Comparison of ENCODE assay signal across 19 cellular contexts in the genomic region with DNA sequence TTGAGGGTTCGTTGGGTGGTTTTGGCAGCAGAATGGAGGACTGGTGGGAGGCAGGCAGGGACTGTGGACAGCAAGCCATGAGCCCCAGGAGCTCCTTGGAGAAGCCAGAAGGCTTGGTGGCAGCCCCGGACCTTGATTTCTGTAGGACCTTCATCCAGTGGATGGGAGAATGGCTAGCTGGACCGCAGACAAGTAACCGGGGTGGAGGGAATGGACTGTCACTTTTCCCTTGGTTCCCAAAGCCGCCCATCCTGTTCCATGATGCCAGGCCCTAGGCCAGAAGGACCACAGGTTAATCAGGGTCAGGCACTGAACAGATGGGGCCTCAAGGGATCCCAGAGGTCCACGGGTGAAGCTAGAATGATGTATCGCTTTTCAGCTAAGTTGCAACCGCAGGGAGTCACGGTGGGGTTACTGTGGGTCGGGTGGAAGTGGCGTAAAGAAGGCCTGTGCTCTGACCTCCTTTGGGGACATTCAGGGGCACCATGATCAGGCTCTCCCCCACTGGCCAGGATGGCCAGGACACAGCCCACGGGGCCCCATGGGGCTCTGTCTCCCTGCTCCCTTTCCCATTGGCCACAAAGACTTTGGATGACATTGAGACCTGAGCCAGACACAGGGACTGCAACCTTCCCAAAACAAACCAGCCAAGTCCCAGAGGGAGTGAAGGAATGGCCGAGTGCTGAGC.
DNase-seq lines count a peak whose midpoint lies in the region; ATAC-seq and TF ChIP-seq lines count a peak whose summit lies in the region.
"Had no signal": no experiment of that assay in that cellular context is flagged by ENCODE, and none has a peak within 500 bp of the region (broad histone marks: within the 10 kb centered on the region; RNA-seq: fewer than 3 reads in every experiment).

No MANE protein-coding gene starts in this region.

- no peaks in the 10 kb centered on the region for H3K36me3 ChIP-seq in psoas muscle (ENCODE audit: insufficient read depth in 1 of 2, low read depth in 1 of 2)
- no peaks in the 10 kb centered on the region for H3K36me3 ChIP-seq in prostate gland
- H3K36me3 ChIP-seq: MG63 had no signal

- H3K9me3 ChIP-seq in psoas muscle, result no peaks in the 10 kb centered on the region
- H3K9me3 ChIP-seq in prostate gland, result no peaks in the 10 kb centered on the region
- H3K9me3 ChIP-seq: MG63 had no signal

- H3K27me3 ChIP-seq in psoas muscle (ENCODE audit: insufficient read depth in 3 of 3, low read length in 2 of 3) (no peaks in the 10 kb centered on the region), prostate gland (replicated peaks; ENCODE audit: insufficient read depth) (no peaks in the 10 kb centered on the region)
- H3K27me3 ChIP-seq: MG63 had no signal

- no peaks in the 10 kb centered on the region for H3K36me3 Mint-ChIP-seq in activated naive CD4-positive, alpha-beta T cell treated with anti-CD3 and anti-CD28 coated beads, Interleukin-2, amount 10 ng/mL, durations not matched to agents 7 days and 5 days

- H3K27ac ChIP-seq in psoas muscle (peak overlapping the region; percentile 69), prostate gland (no peak overlapping the region)
- H3K27ac ChIP-seq: 22Rv1, GM23248 had no signal

- no peak for TF ChIP-seq POLR2A in prostate gland (IDR thresholded peaks at IDR 0.05)

- H3K4me1 ChIP-seq in psoas muscle (peaks cover 46% of the 10 kb centered on the region), prostate gland (replicated peaks) (no peaks in the 10 kb centered on the region)

- intact Hi-C loops in left cardiac atrium (cut with DNase I) (loop anchor here in 1 of 2 donors (5.0 kb wide), 1 partner anchor 183 kb away; no protein-coding TSS in a partner anchor), psoas muscle (cut with DNase I) (loop anchor here in 1 of 2 donors (5.0 kb wide), 1 partner anchor 47 kb away; no protein-coding TSS in a partner anchor), prostate gland (cut with DNase I) (no loop called here)

- WGBS in psoas muscle, 3 donors, result 46 to 73% (median 58%) methylated on average over 13 of the region's 13 CpGs
- 88% methylated on average over 13 of the region's 13 CpGs for WGBS in prostate gland

- H3K9me3 Mint-ChIP-seq in activated naive CD4-positive, alpha-beta T cell treated with anti-CD3 and anti-CD28 coated beads, Interleukin-2, amount 10 ng/mL, durations not matched to agents 7 days and 5 days, result no peaks in the 10 kb centered on the region
- H3K9me3 Mint-ChIP-seq: activated naive CD4-positive, alpha-beta T cell treated with anti-CD3 and anti-CD28 coated beads for 36 hours; central memory CD8-positive, alpha-beta T cell; T-helper 1 cell treated with Interleukin-12 subunit alpha and Interleukin-12 subunit beta and Interleukin-4 antibody, amounts not matched to agents 30 μg/mL and 1 μg/mL, for 36 hours had no signal

- no peak overlapping the region for H3K27ac Mint-ChIP-seq in activated naive CD4-positive, alpha-beta T cell treated with anti-CD3 and anti-CD28 coated beads, Interleukin-2, amount 10 ng/mL, durations not matched to agents 7 days and 5 days
- H3K27ac Mint-ChIP-seq: activated naive CD4-positive, alpha-beta T cell treated with anti-CD3 and anti-CD28 coated beads for 36 hours; T-helper 1 cell treated with Interleukin-12 subunit alpha and Interleukin-12 subunit beta and Interleukin-4 antibody, amounts not matched to agents 30 μg/mL and 1 μg/mL, for 36 hours had no signal

- DNase-seq in DMS 273 (lab: John Stamatoyannopoulos, UW; ENCODE audit: unreplicated experiment), result peak; percentile 45
- DNase-seq in DMS 273 treated with DMSO at 0.1 percent for 48 hours (lab: John Stamatoyannopoulos, UW), result no peak
- peak; percentile 32 for DNase-seq in left cardiac atrium
- DNase-seq in psoas muscle, result peak in 1 of 2 donors; percentile 82
- DNase-seq in NCI-H69 (lab: John Stamatoyannopoulos, UW), result no peak
- no peak for DNase-seq in activated naive CD4-positive, alpha-beta T cell treated with anti-CD3 and anti-CD28 coated beads, Interleukin-2, amount 10 ng/mL, durations not matched to agents 7 days and 5 days
- DNase-seq in prostate gland (ENCODE audit: low spot score), result no peak
- DNase-seq in kidney tubule cell (ENCODE audit: low spot score), result no peak
- DNase-seq: activated CD4-positive, CD25-positive, alpha-beta regulatory T cell treated with anti-CD3 and anti-CD28 coated beads, Interleukin-2, amount 50 U/mL, for 72 hours; activated CD8-positive, alpha-beta memory T cell treated with anti-CD3 and anti-CD28 coated beads, Interleukin-2, amount 50 U/mL, for 4 hours; activated naive CD4-positive, alpha-beta T cell treated with anti-CD3 and anti-CD28 coated beads for 36 hours; GM23248; MG63; NCI-H2081 treated with DMSO at 0.1 percent for 48 hours; NCI-H82; stimulated activated CD4-positive, alpha-beta T cell treated with anti-CD3 and anti-CD28 coated beads, Interleukin-4, amount 100 ng/mL, for 1 hour had no signal

- H3K4me3 Mint-ChIP-seq in activated naive CD4-positive, alpha-beta T cell treated with anti-CD3 and anti-CD28 coated beads, Interleukin-2, amount 10 ng/mL, durations not matched to agents 7 days and 5 days, result no peak overlapping the region
- H3K4me3 Mint-ChIP-seq: activated naive CD4-positive, alpha-beta T cell treated with anti-CD3 and anti-CD28 coated beads for 36 hours; central memory CD8-positive, alpha-beta T cell; T-helper 1 cell treated with Interleukin-12 subunit alpha and Interleukin-12 subunit beta and Interleukin-4 antibody, amounts not matched to agents 30 μg/mL and 1 μg/mL, for 36 hours had no signal

- CTCF ChIA-PET in activated naive CD4-positive, alpha-beta T cell treated with anti-CD3 and anti-CD28 coated beads, Interleukin-2, amount 10 ng/mL, durations not matched to agents 7 days and 5 days (lab: Charles Lee), result no interaction called here

- no peak overlapping the region for H3K4me3 ChIP-seq in psoas muscle
- H3K4me3 ChIP-seq in prostate gland, result no peak overlapping the region
- H3K4me3 ChIP-seq: MG63 had no signal

- peaks cover 11% of the 10 kb centered on the region for H3K4me1 Mint-ChIP-seq in activated naive CD4-positive, alpha-beta T cell treated with anti-CD3 and anti-CD28 coated beads, Interleukin-2, amount 10 ng/mL, durations not matched to agents 7 days and 5 days
- H3K4me1 Mint-ChIP-seq: central memory CD8-positive, alpha-beta T cell had no signal

- TF ChIP-seq CTCF in psoas muscle (IDR thresholded peaks at IDR 0.05), result no peak
- no peak for TF ChIP-seq CTCF in prostate gland (IDR thresholded peaks at IDR 0.05)

- H3K27me3 Mint-ChIP-seq in activated naive CD4-positive, alpha-beta T cell treated with anti-CD3 and anti-CD28 coated beads, Interleukin-2, amount 10 ng/mL, durations not matched to agents 7 days and 5 days, result peaks cover 47% of the 10 kb centered on the region

- ATAC-seq in left cardiac atrium, result peak; percentile 45 to 53
- peak; percentile 56 to 74 (median 62) for ATAC-seq in psoas muscle

Comparison
In these comparisons a context has a peak if more than half of its experiments do, and no peak if none do; other contexts are left out.
1. DNase-seq: peak in DMS 273 (single experiment) and left cardiac atrium (single experiment); none in DMS 273 treated with DMSO at 0.1 percent for 48 hours (single experiment), NCI-H69 (single experiment), activated naive CD4-positive, alpha-beta T cell treated with anti-CD3 and anti-CD28 coated beads, Interleukin-2, amount 10 ng/mL, durations not matched to agents 7 days and 5 days (single experiment), prostate gland (single experiment) and kidney tubule cell (single experiment).